8 cellular contexts compared by ENCODE assay signal in the genomic region with DNA sequence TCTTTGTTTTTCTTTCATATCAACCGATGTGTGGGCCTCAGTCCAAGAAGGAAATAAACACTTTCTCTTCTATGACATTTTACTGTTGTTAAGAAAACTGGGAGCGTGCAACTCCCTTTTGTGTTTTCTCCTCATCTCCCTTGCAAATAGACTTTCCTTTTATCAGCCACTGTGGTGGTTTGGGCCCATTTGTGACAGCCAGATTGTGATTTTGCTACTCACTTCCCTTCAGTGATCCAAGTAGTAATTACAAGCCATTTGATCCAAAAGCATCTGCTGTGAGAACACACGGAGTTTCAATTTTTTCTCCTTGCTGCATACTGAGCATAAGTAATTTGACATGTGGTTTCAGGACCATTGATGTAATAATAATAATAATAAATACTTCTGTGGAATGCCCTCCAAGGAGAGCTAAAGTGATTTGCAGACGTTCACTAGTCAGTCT.
DNase-seq lines count a peak whose midpoint lies in the region; ATAC-seq and TF ChIP-seq lines count a peak whose summit lies in the region.

No MANE protein-coding gene starts in this region.

- H3K4me1 Mint-ChIP-seq in activated naive CD8-positive, alpha-beta T cell treated with anti-CD3 and anti-CD28 coated beads, Interleukin-2, amount 10 ng/mL, durations not matched to agents 7 days and 5 days = peaks cover 27% of the 10 kb centered on the region
- H3K4me1 Mint-ChIP-seq in nephron = peaks cover 30% of the 10 kb centered on the region

- no peak for TF ChIP-seq CTCF in nephron (IDR thresholded peaks at IDR 0.05; ENCODE audit: unreplicated experiment in 3 of 3)

- peak; percentile 3 for ATAC-seq in GM19035 (IDR thresholded peaks at IDR 0.05; ENCODE audit: unreplicated experiment)
- ATAC-seq in HG03280 (IDR thresholded peaks at IDR 0.05; ENCODE audit: unreplicated experiment) = peak; percentile 8
- ATAC-seq in activated naive CD8-positive, alpha-beta T cell treated with anti-CD3 and anti-CD28 coated beads, Interleukin-2, amount 10 ng/mL, durations not matched to agents 7 days and 5 days (ENCODE audit: low read depth) = no peak

- peak overlapping the region; percentile 89 for H3K27ac Mint-ChIP-seq in activated naive CD8-positive, alpha-beta T cell treated with anti-CD3 and anti-CD28 coated beads, Interleukin-2, amount 10 ng/mL, durations not matched to agents 7 days and 5 days
- peak overlapping the region; percentile 68 to 80 (median 71) for H3K27ac Mint-ChIP-seq in nephron

- peak overlapping the region; percentile 63 for H3K4me3 Mint-ChIP-seq in activated naive CD8-positive, alpha-beta T cell treated with anti-CD3 and anti-CD28 coated beads, Interleukin-2, amount 10 ng/mL, durations not matched to agents 7 days and 5 days
- peak overlapping the region in 2 of 3 experiments; percentile 2 to 35 for H3K4me3 Mint-ChIP-seq in nephron

- no peak for DNase-seq in activated naive CD8-positive, alpha-beta T cell treated with anti-CD3 and anti-CD28 coated beads, Interleukin-2, amount 10 ng/mL, durations not matched to agents 7 days and 5 days
- DNase-seq in NCI-H748 treated with DMSO at 0.1 percent for 48 hours (lab: John Stamatoyannopoulos, UW) = no peak
- no peak for DNase-seq in COLO829 (ENCODE audit: low spot score)
- DNase-seq in NK-92 treated with Interleukin-12 subunit alpha and Interleukin-12 subunit beta, amount 100 ng/mL, for 24 hours (lab: John Stamatoyannopoulos, UW) = no peak
- no peak for DNase-seq in stimulated activated CD4-positive, alpha-beta T cell treated with anti-CD3 and anti-CD28 coated beads, Interleukin-15, amount 100 ng/mL, for 24 hours

- peaks cover 4% of the 10 kb centered on the region for H3K36me3 Mint-ChIP-seq in activated naive CD8-positive, alpha-beta T cell treated with anti-CD3 and anti-CD28 coated beads, Interleukin-2, amount 10 ng/mL, durations not matched to agents 7 days and 5 days
- no peaks in the 10 kb centered on the region for H3K36me3 Mint-ChIP-seq in nephron (ENCODE audit: low read depth)

- H3K9me3 Mint-ChIP-seq in activated naive CD8-positive, alpha-beta T cell treated with anti-CD3 and anti-CD28 coated beads, Interleukin-2, amount 10 ng/mL, durations not matched to agents 7 days and 5 days = no peaks in the 10 kb centered on the region
- H3K9me3 Mint-ChIP-seq in nephron = no peaks in the 10 kb centered on the region

- POLR2A ChIA-PET in activated naive CD8-positive, alpha-beta T cell treated with anti-CD3 and anti-CD28 coated beads, Interleukin-2, amount 10 ng/mL, durations not matched to agents 7 days and 5 days (lab: Charles Lee) = interaction anchor here (1.1 to 2.9 kb wide), 3 partner anchors 17 to 244 kb away, joined by 3 to 36 read pairs (median 5); no protein-coding TSS in a partner anchor

- H3K27me3 Mint-ChIP-seq in activated naive CD8-positive, alpha-beta T cell treated with anti-CD3 and anti-CD28 coated beads, Interleukin-2, amount 10 ng/mL, durations not matched to agents 7 days and 5 days = no peaks in the 10 kb centered on the region
- no peaks in the 10 kb centered on the region for H3K27me3 Mint-ChIP-seq in nephron (ENCODE audit: low read depth)
